8 cellular contexts compared by ENCODE assay signal in genomic region chr3:71066356-71066755, GRCh38.
A peak's percentile ranks its signal among the peaks of the same experiment; 100 is the strongest.
DNase-seq lines count a peak whose midpoint lies in the region; ATAC-seq, FAIRE-seq and TF ChIP-seq lines count a peak whose summit lies in the region.

No MANE protein-coding gene starts in this region.

- H3K27me3 ChIP-seq in pancreas, result no peaks in the 10 kb centered on the region

- intact Hi-C loops in pancreas (cut with DNase I), result loop anchor here in 1 of 3 donors (5.0 to 10.0 kb wide), 2 partner anchors 56 to 62 kb away; no protein-coding TSS in a partner anchor
- intact Hi-C loops in posterior vena cava (cut with DNase I), result loop anchor here in 1 of 2 donors (5.0 to 10.0 kb wide), 2 partner anchors 61 to 238 kb away; no protein-coding TSS in a partner anchor

- no peak for FAIRE-seq in pancreas (lab: Jason Lieb, UNC)

- H3K9me3 ChIP-seq in pancreas, result no peaks in the 10 kb centered on the region

- TF ChIP-seq CTCF in coronary artery (IDR thresholded peaks at IDR 0.05), result no peak
- no peak for TF ChIP-seq CTCF in pancreas (IDR thresholded peaks at IDR 0.05)

- H3K27ac ChIP-seq in coronary artery (peak overlapping the region; percentile 96 to 98), pancreas (peak overlapping the region; percentile 2 to 95 (median 64))

- no peaks in the 10 kb centered on the region for H3K36me3 ChIP-seq in pancreas

- H3K4me3 ChIP-seq in coronary artery (peak overlapping the region; percentile 84), pancreas (peak overlapping the region in 2 of 4 donors; percentile 56 to 58)

- peak; percentile 9 for DNase-seq in GDM1 (lab: John Stamatoyannopoulos, UW)
- peak; percentile 66 for DNase-seq in NOMO-1 treated with DMSO at 0.1 percent for 48 hours (lab: John Stamatoyannopoulos, UW; ENCODE audit: unreplicated experiment)
- no peak for DNase-seq in coronary artery (ENCODE audit: low spot score)
- peak in 3 of 6 donors; percentile 23 to 33 (median 27) for DNase-seq in pancreas
- no peak for DNase-seq in HuH-7 (ENCODE audit: low spot score)
- no peak for DNase-seq in HuH-7.5 (ENCODE audit: low spot score)
- no peak for DNase-seq in posterior vena cava (ENCODE audit: low spot score)

- peak in 1 of 4 donors; percentile 8 for ATAC-seq in pancreas
- ATAC-seq in GM18868 (IDR thresholded peaks at IDR 0.05; ENCODE audit: unreplicated experiment), result no peak

- peaks cover 13 to 39% (median 31%) of the 10 kb centered on the region in 3 donors for H3K4me1 ChIP-seq in pancreas

- WGBS in pancreas, 2 donors, result 9 to 10% methylated on average over 6 of the region's 6 CpGs

Comparison
In these comparisons a context has a peak if more than half of its experiments do, and no peak if none do; other contexts are left out.
1. DNase-seq: peak in GDM1 (single experiment) and NOMO-1 treated with DMSO at 0.1 percent for 48 hours (single experiment); none in coronary artery (single experiment), HuH-7 (single experiment), HuH-7.5 (single experiment) and posterior vena cava (single experiment).